ENCODE assay signal across 8 cellular contexts in genomic region chr16:75471723-75472634, GRCh38. TPM values are rescaled to one million over a fixed set of nuclear protein-coding genes. Genes with fewer than 3 reads are reported as not detected.
DNase-seq lines count a peak whose midpoint lies in the region; ATAC-seq and TF ChIP-seq lines count a peak whose summit lies in the region.

No MANE protein-coding gene starts in this region.

- TF ChIP-seq POLR2A in esophagus muscularis mucosa (IDR thresholded peaks at IDR 0.05; ENCODE audit: low read depth) = no peak

- no peak for TF ChIP-seq EP300 in esophagus muscularis mucosa (IDR thresholded peaks at IDR 0.05)

- peaks cover 23% of the 10 kb centered on the region for H3K4me1 Mint-ChIP-seq in WTC11

- DNase-seq in AG09309 (ENCODE audit: low read depth) (peak; percentile 20), NCI-H146 treated with DMSO at 0.1 percent for 48 hours (lab: John Stamatoyannopoulos, UW; ENCODE audit: unreplicated experiment) (peak; percentile 9), WTC11 (ENCODE audit: low spot score) (peak; percentile 48), esophagus muscularis mucosa (ENCODE audit: extremely low spot score) (no peak), mucosa of gallbladder (ENCODE audit: low spot score) (peak; percentile 60), ureter (ENCODE audit: low spot score) (peak; percentile 66)

- no peaks in the 10 kb centered on the region for H3K27me3 Mint-ChIP-seq in WTC11 (ENCODE audit: low read depth)

- CTCF ChIA-PET in WTC11 (lab: Charles Lee) = interaction anchor here (0.6 to 5.1 kb wide), 18 partner anchors 20 to 150 kb away, joined by 3 to 55 read pairs (median 4); partner anchors contain the start of genes CFDP1, CHST6 and GABARAPL2

- no peaks in the 10 kb centered on the region for H3K36me3 ChIP-seq in esophagus muscularis mucosa

- POLR2A ChIA-PET in WTC11 (lab: Charles Lee) = no interaction called here

- H3K9me3 Mint-ChIP-seq in WTC11 = peaks cover 6% of the 10 kb centered on the region; the same call in 1 of the 2 replicates

- ATAC-seq in HG02763 (IDR thresholded peaks at IDR 0.05; ENCODE audit: unreplicated experiment) (peak; percentile 65), WTC11 (peak; percentile 84)

- no peaks in the 10 kb centered on the region for H3K27me3 ChIP-seq in esophagus muscularis mucosa

- H3K4me3 Mint-ChIP-seq in WTC11 = peak overlapping the region; percentile 37

- peaks cover 13% of the 10 kb centered on the region; the same call in 1 of the 2 replicates for H3K36me3 Mint-ChIP-seq in WTC11

- H3K4me3 ChIP-seq in AG09309 (ENCODE audit: control insufficient read depth, low read depth, low read length) (no peak overlapping the region), esophagus muscularis mucosa (no peak overlapping the region)

- peak overlapping the region; percentile 84 for H3K27ac Mint-ChIP-seq in WTC11

- H3K4me1 ChIP-seq in esophagus muscularis mucosa = no peaks in the 10 kb centered on the region

- H3K27ac ChIP-seq in esophagus muscularis mucosa (replicated peaks in 1 of 4) = no peak overlapping the region

- intact Hi-C loops in esophagus muscularis mucosa (cut with DNase I) = loop anchor here (2.0 to 10.0 kb wide), 4 partner anchors 45 to 290 kb away; partner anchors contain the start of gene ADAT1

- TF ChIP-seq CTCF in AG09309 (IDR thresholded peaks at IDR 0.05; ENCODE audit: control insufficient read depth, insufficient read depth, low read depth, low read length, missing control alignments) = peak; percentile 83
- TF ChIP-seq CTCF in GM12873 (IDR thresholded peaks at IDR 0.05; ENCODE audit: insufficient read depth, low read depth, low read length, missing control alignments) = peak; percentile 85
- TF ChIP-seq CTCF in WTC11 (IDR thresholded peaks at IDR 0.05) = peak; percentile 50; the same call in 1 of the 2 replicates
- peak; percentile 74 to 81 (median 77) for TF ChIP-seq CTCF in esophagus muscularis mucosa (IDR thresholded peaks at IDR 0.05)

- 20% methylated on average over 8 of the region's 10 CpGs for WGBS in esophagus muscularis mucosa

- H3K9me3 ChIP-seq in esophagus muscularis mucosa = no peaks in the 10 kb centered on the region

TF ChIP-seq in WTC11, 78 proteins besides CTCF, POLR2A, EP300 and RAD21:
- TF ChIP-seq USF2 (CRISPR knock-in tag; IDR thresholded peaks at IDR 0.05) = no peak
- TF ChIP-seq FOXP4 (CRISPR knock-in tag; IDR thresholded peaks at IDR 0.05) = peak; percentile 52; the same call in 1 of the 2 replicates
- TF ChIP-seq ATF3 (CRISPR knock-in tag; conservative IDR thresholded peaks at IDR 0.05) = no peak
- TF ChIP-seq ZNF532 (CRISPR knock-in tag; IDR thresholded peaks at IDR 0.05; ENCODE audit: borderline replicate concordance) = no peak
- no peak for TF ChIP-seq HMGXB4 (CRISPR knock-in tag; IDR thresholded peaks at IDR 0.05)
- TF ChIP-seq SP1 (CRISPR knock-in tag; conservative IDR thresholded peaks at IDR 0.05) = 0 out of 2 replicates have a peak, but pooled peaks have one; percentile 22
- no peak for TF ChIP-seq CREB1 (CRISPR knock-in tag; IDR thresholded peaks at IDR 0.05)

RNA-seq across cellular contexts. Expression of gene TMEM170A, which starts 7.5 kb away (rescaled TPM):
- 45.6 to 53.4 TPM (median 52.0 TPM) in 3 replicates for total RNA-seq in WTC11 (2021)
- total RNA-seq in esophagus muscularis mucosa = 10 to 100 TPM; 11.2 to 18.3 (median 14.9) TPM
- total RNA-seq in mucosa of gallbladder = 32.1 TPM
- total RNA-seq in ureter = 25.7 TPM

RNA-seq across cellular contexts. Expression of gene CHST6, which starts 23.3 kb away (rescaled TPM):
- total RNA-seq in WTC11 (2021) (20.2 to 23.2 TPM (median 23.1 TPM) in 3 replicates), esophagus muscularis mucosa (1 to 10 TPM in 1 of 4 donors, under 1 TPM in 3; 0.33 to 2.4 (median 0.90) TPM), mucosa of gallbladder (0.20 TPM), ureter (3.2 TPM)

RNA-seq across cellular contexts. Expression of gene CFDP1, which starts 38.7 kb away (rescaled TPM):
- 79.2 to 102 TPM (median 98.0 TPM) in 3 replicates for total RNA-seq in WTC11 (2021)
- total RNA-seq in esophagus muscularis mucosa = 10 to 100 TPM; 42.4 to 49.5 (median 44.0) TPM
- 45.2 TPM for total RNA-seq in mucosa of gallbladder
- total RNA-seq in ureter = 60.2 TPM
